ENCODE assay signal across 20 cellular contexts in genomic region chr12:113555226-113555625, GRCh38.
"Had no signal": no experiment of that assay in that cellular context is flagged by ENCODE, and none has a peak within 500 bp of the region (broad histone marks: within the 10 kb centered on the region; RNA-seq: fewer than 3 reads in every experiment).

No MANE protein-coding gene starts in this region.

- H3K4me3 ChIP-seq: breast epithelium, gastroesophageal sphincter, heart right ventricle, tibial nerve had no signal

- H3K27me3 ChIP-seq: tibial nerve had no signal

- H3K27ac ChIP-seq: breast epithelium, gastroesophageal sphincter, heart right ventricle, parathyroid adenoma, tibial nerve had no signal

- DNase-seq: activated CD4-positive, alpha-beta T cell treated with anti-CD3 and anti-CD28 coated beads, Interleukin-2, amount 10 ng/mL, durations not matched to agents 24 days and 14 days; activated CD4-positive, CD25-positive, alpha-beta regulatory T cell; activated naive CD8-positive, alpha-beta T cell treated with anti-CD3 and anti-CD28 coated beads for 36 hours; anterior cingulate cortex; dermis blood vessel endothelial cell; erythroblast; heart right ventricle; islet precursor cell; mammary epithelial cell; naive thymus-derived CD8-positive, alpha-beta T cell; stimulated activated CD4-positive, alpha-beta T cell treated with anti-CD3 and anti-CD28 coated beads, Interleukin-15, amount 100 ng/mL, for 24 hours; stimulated activated CD4-positive, alpha-beta T cell treated with anti-CD3 and anti-CD28 coated beads, Interleukin-4, amount 100 ng/mL, for 4 hours; stimulated activated CD8-positive, alpha-beta memory T cell treated with anti-CD3 and anti-CD28 coated beads, Interleukin-4, amount 100 ng/mL, for 48 hours; stimulated activated naive CD4-positive, alpha-beta T cell treated with Interleukin-2 at 50 U/mL for 16 hours; substantia nigra had no signal

- ATAC-seq: gastroesophageal sphincter; heart right ventricle; left lobe of liver; naive thymus-derived CD8-positive, alpha-beta T cell had no signal

- H3K36me3 ChIP-seq: breast epithelium, gastroesophageal sphincter, heart right ventricle, tibial nerve had no signal

- H3K4me1 ChIP-seq: breast epithelium, gastroesophageal sphincter, heart right ventricle, parathyroid adenoma, tibial nerve had no signal
